In the genomic region with DNA sequence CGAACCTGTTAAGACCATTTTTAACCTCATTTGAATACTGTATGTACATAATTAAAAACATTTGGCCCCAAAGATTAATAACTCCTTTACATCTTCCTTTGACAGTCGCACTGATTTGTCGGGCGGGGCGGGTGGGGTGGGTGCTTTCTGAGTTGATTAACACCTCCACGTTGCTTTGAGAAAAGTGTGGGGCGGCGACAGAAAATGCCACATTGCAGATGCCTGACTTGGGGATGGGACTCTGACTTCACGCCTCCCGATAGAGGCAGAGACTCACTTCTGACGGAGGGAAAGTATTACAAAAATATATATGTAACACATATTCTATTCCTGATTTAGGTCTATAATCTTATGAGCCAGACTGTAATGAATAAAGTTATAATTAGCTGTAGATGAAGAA, we compare ENCODE assay signal across 36 cellular contexts.
"Had no signal": no experiment of that assay in that cellular context is flagged by ENCODE, and none has a peak within 500 bp of the region (broad histone marks: within the 10 kb centered on the region; RNA-seq: fewer than 3 reads in every experiment).

No MANE protein-coding gene starts in this region.

- H3K27me3 ChIP-seq: ascending aorta, body of pancreas, brain microvascular endothelial cell, breast epithelium had no signal

- H3K4me3 ChIP-seq: adrenal gland, ascending aorta, body of pancreas, breast epithelium, cardiac muscle cell had no signal

- H3K36me3 Mint-ChIP-seq: activated naive CD4-positive, alpha-beta T cell treated with anti-CD3 and anti-CD28 coated beads, Interleukin-2, amount 10 ng/mL, durations not matched to agents 7 days and 5 days; activated naive CD4-positive, alpha-beta T cell treated with anti-CD3 and anti-CD28 coated beads, Interleukin-2, amount 50 U/mL, for 24 hours; activated naive CD4-positive, alpha-beta T cell treated with anti-CD3 and anti-CD28 coated beads, Interleukin-2, amount 50 U/mL, for 72 hours; activated naive CD8-positive, alpha-beta T cell; activated naive CD8-positive, alpha-beta T cell treated with anti-CD3 and anti-CD28 coated beads for 36 hours; activated naive CD8-positive, alpha-beta T cell treated with anti-CD3 and anti-CD28 coated beads, Interleukin-2, amount 10 ng/mL, durations not matched to agents 7 days and 5 days; brain had no signal

- H3K36me3 ChIP-seq: adrenal gland, ascending aorta, brain microvascular endothelial cell, breast epithelium, cardiac muscle cell had no signal

- H3K9me3 ChIP-seq: adrenal gland, ascending aorta, body of pancreas, breast epithelium had no signal

- H3K4me1 ChIP-seq: adrenal gland, ascending aorta, body of pancreas, breast epithelium had no signal

- H3K27ac Mint-ChIP-seq: activated naive CD4-positive, alpha-beta T cell treated with anti-CD3 and anti-CD28 coated beads for 36 hours; activated naive CD4-positive, alpha-beta T cell treated with anti-CD3 and anti-CD28 coated beads, Interleukin-2, amount 10 ng/mL, durations not matched to agents 7 days and 5 days; activated naive CD4-positive, alpha-beta T cell treated with anti-CD3 and anti-CD28 coated beads, Interleukin-2, amount 50 U/mL, for 24 hours; activated naive CD4-positive, alpha-beta T cell treated with anti-CD3 and anti-CD28 coated beads, Interleukin-2, amount 50 U/mL, for 72 hours; activated naive CD8-positive, alpha-beta T cell; activated naive CD8-positive, alpha-beta T cell treated with anti-CD3 and anti-CD28 coated beads for 36 hours; activated naive CD8-positive, alpha-beta T cell treated with anti-CD3 and anti-CD28 coated beads, Interleukin-2, amount 10 ng/mL, durations not matched to agents 7 days and 5 days; activated naive CD8-positive, alpha-beta T cell treated with anti-CD3 and anti-CD28 coated beads, Interleukin-2, amount 50 U/mL, for 24 hours; activated T-cell treated with anti-CD3 and anti-CD28 coated beads, Interleukin-2, amount 50 U/mL, for 24 hours; activated T-cell treated with anti-CD3 and anti-CD28 coated beads, Interleukin-2, amount 50 U/mL, for 72 hours; activated T-helper 1 cell treated with anti-CD3 and anti-CD28 coated beads, Interleukin-12 subunit alpha, Interleukin-12 subunit beta, Interleukin-2, Interleukin-4 antibody, amounts not matched to agents 30 ng/mL and 10 ng/mL and 1 ng/mL, durations not matched to agents 14 hours and 24 hours and 36 hours; activated T-helper 17 cell treated with anti-CD3 and anti-CD28 coated beads, Interleukin-2, amount 50 U/mL, for 72 hours; activated T-helper 2 cell treated with anti-CD3 and anti-CD28 coated beads, Interferon-gamma antibody, Interleukin-2, Interleukin-4, amounts not matched to agents 10 μg/mL and 5 μg/mL and 100 μg/mL, durations not matched to agents 14 hours and 24 hours and 36 hours had no signal

- H3K9me3 Mint-ChIP-seq: activated naive CD4-positive, alpha-beta T cell treated with anti-CD3 and anti-CD28 coated beads for 36 hours; activated naive CD4-positive, alpha-beta T cell treated with anti-CD3 and anti-CD28 coated beads, Interleukin-2, amount 10 ng/mL, durations not matched to agents 7 days and 5 days; activated naive CD4-positive, alpha-beta T cell treated with anti-CD3 and anti-CD28 coated beads, Interleukin-2, amount 50 U/mL, for 24 hours; activated naive CD4-positive, alpha-beta T cell treated with anti-CD3 and anti-CD28 coated beads, Interleukin-2, amount 50 U/mL, for 72 hours; activated naive CD8-positive, alpha-beta T cell treated with anti-CD3 and anti-CD28 coated beads for 36 hours; activated naive CD8-positive, alpha-beta T cell treated with anti-CD3 and anti-CD28 coated beads, Interleukin-2, amount 10 ng/mL, durations not matched to agents 7 days and 5 days; activated naive CD8-positive, alpha-beta T cell treated with anti-CD3 and anti-CD28 coated beads, Interleukin-2, amount 50 U/mL, for 24 hours; activated T-cell treated with anti-CD3 and anti-CD28 coated beads, Interleukin-2, amount 50 U/mL, for 24 hours; activated T-cell treated with anti-CD3 and anti-CD28 coated beads, Interleukin-2, amount 50 U/mL, for 4 hours; activated T-cell treated with anti-CD3 and anti-CD28 coated beads, Interleukin-2, amount 50 U/mL, for 72 hours; activated T-helper 1 cell treated with anti-CD3 and anti-CD28 coated beads, Interleukin-12 subunit alpha, Interleukin-12 subunit beta, Interleukin-2, Interleukin-4 antibody, amounts not matched to agents 30 ng/mL and 10 ng/mL and 1 ng/mL, durations not matched to agents 14 hours and 24 hours and 36 hours; activated T-helper 17 cell treated with anti-CD3 and anti-CD28 coated beads, Interleukin-2, amount 50 U/mL, for 72 hours; activated T-helper 2 cell treated with anti-CD3 and anti-CD28 coated beads, Interferon-gamma antibody, Interleukin-2, Interleukin-4, amounts not matched to agents 10 μg/mL and 5 μg/mL and 100 μg/mL, durations not matched to agents 14 hours and 24 hours and 36 hours; central memory CD8-positive, alpha-beta T cell had no signal

- H3K27me3 Mint-ChIP-seq: activated naive CD4-positive, alpha-beta T cell treated with anti-CD3 and anti-CD28 coated beads, Interleukin-2, amount 50 U/mL, for 24 hours had no signal

- H3K4me1 Mint-ChIP-seq: activated T-helper 17 cell treated with anti-CD3 and anti-CD28 coated beads, Interleukin-2, amount 50 U/mL, for 72 hours; central memory CD8-positive, alpha-beta T cell had no signal

- DNase-seq: activated effector memory CD4-positive, alpha-beta T cell treated with anti-CD3 and anti-CD28 coated beads, Interleukin-2, amount 50 U/mL, for 16 hours; activated effector memory CD4-positive, alpha-beta T cell treated with Interleukin-2 at 50 U/mL for 16 hours; activated gamma-delta T cell; activated gamma-delta T cell treated with Interleukin-2 at 50 U/mL for 16 hours; activated naive CD4-positive, alpha-beta T cell; activated naive CD4-positive, alpha-beta T cell treated with anti-CD3 and anti-CD28 coated beads for 36 hours; activated naive CD4-positive, alpha-beta T cell treated with anti-CD3 and anti-CD28 coated beads, Interleukin-2, amount 10 ng/mL, durations not matched to agents 7 days and 5 days; activated naive CD4-positive, alpha-beta T cell treated with anti-CD3 and anti-CD28 coated beads, Interleukin-2, amount 50 U/mL, for 16 hours; activated naive CD4-positive, alpha-beta T cell treated with Interleukin-2 at 50 U/mL for 16 hours; activated naive CD8-positive, alpha-beta T cell treated with anti-CD3 and anti-CD28 coated beads for 36 hours; activated naive CD8-positive, alpha-beta T cell treated with anti-CD3 and anti-CD28 coated beads, Interleukin-2, amount 10 ng/mL, durations not matched to agents 7 days and 5 days; activated naive CD8-positive, alpha-beta T cell treated with anti-CD3 and anti-CD28 coated beads, Interleukin-2, amount 50 U/mL, for 24 hours; activated T-cell treated with anti-CD3 and anti-CD28 coated beads for 4 hours; activated T-cell treated with anti-CD3 and anti-CD28 coated beads, Interleukin-2, amount 50 U/mL, for 1 hour; activated T-cell treated with anti-CD3 and anti-CD28 coated beads, Interleukin-2, amount 50 U/mL, for 24 hours; activated T-cell treated with anti-CD3 and anti-CD28 coated beads, Interleukin-2, amount 50 U/mL, for 4 hours; activated T-cell treated with anti-CD3 and anti-CD28 coated beads, Interleukin-2, amount 50 U/mL, for 48 hours; activated T-cell treated with anti-CD3 and anti-CD28 coated beads, Interleukin-2, amount 50 U/mL, for 72 hours; adrenal gland; amniotic stem cell; aorta; body of pancreas; brain microvascular endothelial cell; central memory CD4-positive, alpha-beta T cell; cerebellar nuclear complex had no signal

- H3K27ac ChIP-seq: adrenal gland, ascending aorta, body of pancreas, brain microvascular endothelial cell, breast epithelium, cardiac muscle cell had no signal

- H3K4me3 Mint-ChIP-seq: activated naive CD4-positive, alpha-beta T cell treated with anti-CD3 and anti-CD28 coated beads for 36 hours; activated naive CD4-positive, alpha-beta T cell treated with anti-CD3 and anti-CD28 coated beads, Interleukin-2, amount 10 ng/mL, durations not matched to agents 7 days and 5 days; activated naive CD4-positive, alpha-beta T cell treated with anti-CD3 and anti-CD28 coated beads, Interleukin-2, amount 50 U/mL, for 24 hours; activated naive CD8-positive, alpha-beta T cell; activated naive CD8-positive, alpha-beta T cell treated with anti-CD3 and anti-CD28 coated beads for 36 hours; activated naive CD8-positive, alpha-beta T cell treated with anti-CD3 and anti-CD28 coated beads, Interleukin-2, amount 10 ng/mL, durations not matched to agents 7 days and 5 days; activated naive CD8-positive, alpha-beta T cell treated with anti-CD3 and anti-CD28 coated beads, Interleukin-2, amount 50 U/mL, for 24 hours; activated T-cell treated with anti-CD3 and anti-CD28 coated beads, Interleukin-2, amount 50 U/mL, for 24 hours; activated T-cell treated with anti-CD3 and anti-CD28 coated beads, Interleukin-2, amount 50 U/mL, for 4 hours; activated T-cell treated with anti-CD3 and anti-CD28 coated beads, Interleukin-2, amount 50 U/mL, for 72 hours; activated T-helper 1 cell treated with anti-CD3 and anti-CD28 coated beads, Interleukin-12 subunit alpha, Interleukin-12 subunit beta, Interleukin-2, Interleukin-4 antibody, amounts not matched to agents 30 ng/mL and 10 ng/mL and 1 ng/mL, durations not matched to agents 14 hours and 24 hours and 36 hours; activated T-helper 17 cell treated with anti-CD3 and anti-CD28 coated beads, Interleukin-2, amount 50 U/mL, for 72 hours; central memory CD8-positive, alpha-beta T cell had no signal
